In the genomic region with DNA sequence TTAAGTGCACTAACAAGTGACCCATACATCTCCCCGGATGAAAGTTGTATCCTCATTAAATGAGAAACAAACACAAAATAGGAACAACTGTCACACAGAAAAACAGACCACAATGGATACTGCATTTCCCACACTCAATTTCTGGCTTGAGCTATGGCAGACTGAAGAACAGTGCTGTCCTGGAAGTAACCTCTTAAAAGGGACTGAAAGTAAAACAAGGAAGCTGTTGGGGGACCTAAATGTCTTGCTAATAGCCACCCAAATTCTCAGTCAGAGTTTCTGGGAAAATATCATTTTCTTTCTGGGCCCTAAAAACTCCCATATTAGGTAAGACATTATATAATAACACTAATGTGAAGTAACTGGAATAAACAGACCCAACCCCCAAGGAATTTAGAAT, we compare ENCODE assay signal across 1 cellular context.
TF ChIP-seq lines count a peak whose summit lies in the region.

No MANE protein-coding gene starts in this region.

TF ChIP-seq in IMR-90, 13 proteins besides CTCF, POLR2A, EP300 and RAD21:
- TF ChIP-seq NFE2L2 (IDR thresholded peaks at IDR 0.05; ENCODE audit: low read depth, low read length): no peak
- TF ChIP-seq RFX5 (IDR thresholded peaks at IDR 0.05; ENCODE audit: low read depth, low read length): no peak
- TF ChIP-seq, protein P1, sequence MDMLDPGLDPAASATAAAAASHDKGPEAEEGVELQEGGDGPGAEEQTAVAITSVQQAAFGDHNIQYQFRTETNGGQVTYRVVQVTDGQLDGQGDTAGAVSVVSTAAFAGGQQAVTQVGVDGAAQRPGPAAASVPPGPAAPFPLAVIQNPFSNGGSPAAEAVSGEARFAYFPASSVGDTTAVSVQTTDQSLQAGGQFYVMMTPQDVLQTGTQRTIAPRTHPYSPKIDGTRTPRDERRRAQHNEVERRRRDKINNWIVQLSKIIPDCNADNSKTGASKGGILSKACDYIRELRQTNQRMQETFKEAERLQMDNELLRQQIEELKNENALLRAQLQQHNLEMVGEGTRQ (IDR thresholded peaks at IDR 0.05; ENCODE audit: low read depth, low read length): no peak
- no peak for TF ChIP-seq SMC3 (IDR thresholded peaks at IDR 0.05; ENCODE audit: low read depth, low read length)
- TF ChIP-seq MXI1 (IDR thresholded peaks at IDR 0.05; ENCODE audit: borderline replicate concordance, low read depth, low read length): no peak
- no peak for TF ChIP-seq BHLHE40 (IDR thresholded peaks at IDR 0.05; ENCODE audit: low read depth, low read length)
- no peak for TF ChIP-seq RCOR1 (IDR thresholded peaks at IDR 0.05; ENCODE audit: insufficient replicate concordance, low read length)
- TF ChIP-seq CHD1 (IDR thresholded peaks at IDR 0.05; ENCODE audit: low read depth, low read length): no peak
- no peak for TF ChIP-seq MAZ (IDR thresholded peaks at IDR 0.05; ENCODE audit: borderline replicate concordance, low read depth, low read length)
- TF ChIP-seq MAFK (IDR thresholded peaks at IDR 0.05; ENCODE audit: low read depth, low read length): no peak
- no peak for TF ChIP-seq CEBPB (IDR thresholded peaks at IDR 0.05; ENCODE audit: low read depth, low read length)
- TF ChIP-seq FOS (IDR thresholded peaks at IDR 0.05; ENCODE audit: low read depth, low read length): no peak
- TF ChIP-seq, protein P2, sequence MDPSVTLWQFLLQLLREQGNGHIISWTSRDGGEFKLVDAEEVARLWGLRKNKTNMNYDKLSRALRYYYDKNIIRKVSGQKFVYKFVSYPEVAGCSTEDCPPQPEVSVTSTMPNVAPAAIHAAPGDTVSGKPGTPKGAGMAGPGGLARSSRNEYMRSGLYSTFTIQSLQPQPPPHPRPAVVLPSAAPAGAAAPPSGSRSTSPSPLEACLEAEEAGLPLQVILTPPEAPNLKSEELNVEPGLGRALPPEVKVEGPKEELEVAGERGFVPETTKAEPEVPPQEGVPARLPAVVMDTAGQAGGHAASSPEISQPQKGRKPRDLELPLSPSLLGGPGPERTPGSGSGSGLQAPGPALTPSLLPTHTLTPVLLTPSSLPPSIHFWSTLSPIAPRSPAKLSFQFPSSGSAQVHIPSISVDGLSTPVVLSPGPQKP (IDR thresholded peaks at IDR 0.05; ENCODE audit: borderline replicate concordance, low read depth, low read length): no peak
